1 cellular context compared by ENCODE assay signal in genomic region chr4:118834960-118835895, GRCh38.
TF ChIP-seq lines count a peak whose summit lies in the region.

No MANE protein-coding gene starts in this region.

TF ChIP-seq in K562, 482 proteins besides CTCF, POLR2A, EP300 and RAD21 (continued from another document):
- TF ChIP-seq ZBTB43 (CRISPR knock-in tag; IDR thresholded peaks at IDR 0.05) (no peak), ATF7 (IDR thresholded peaks at IDR 0.05) (peak; percentile 13; the same call in 1 of the 2 replicates), EP400 (IDR thresholded peaks at IDR 0.05) (peak; percentile 82), ZNF316 (IDR thresholded peaks at IDR 0.05) (peak; percentile 90), RBM22 (IDR thresholded peaks at IDR 0.05; ENCODE audit: low read depth, low read length, poor library complexity, severe bottlenecking) (peak; percentile 62), HDGF (IDR thresholded peaks at IDR 0.05) (0 out of 2 replicates have a peak, but pooled peaks have one; percentile 71), CTBP1 (IDR thresholded peaks at IDR 0.05; ENCODE audit: borderline replicate concordance) (peak; percentile 81), BMI1 (IDR thresholded peaks at IDR 0.05; ENCODE audit: low read length) (no peak), SAP30 (IDR thresholded peaks at IDR 0.05; ENCODE audit: borderline replicate concordance, insufficient read depth, low read depth, low read length, poor library complexity, severe bottlenecking) (peak; percentile 30), CXXC5 (CRISPR knock-in tag; IDR thresholded peaks at IDR 0.05) (0 out of 2 replicates have a peak, but pooled peaks have one; percentile 5), POLR2B (IDR thresholded peaks at IDR 0.05; ENCODE audit: low read depth, partially characterized antibody) (peak; percentile 24), CREM (IDR thresholded peaks at IDR 0.05; ENCODE audit: low read depth) (peak; percentile 63; the same call in 1 of the 2 replicates), ZNF354B (CRISPR knock-in tag; IDR thresholded peaks at IDR 0.05) (no peak), TAF1 (IDR thresholded peaks at IDR 0.05; ENCODE audit: control insufficient read depth, extremely low read depth, insufficient read depth, low read length, severe bottlenecking) (peak; percentile 17), CREB3L1 (IDR thresholded peaks at IDR 0.05; ENCODE audit: borderline replicate concordance, low read depth) (peak; percentile 96), SIN3A (IDR thresholded peaks at IDR 0.05; ENCODE audit: borderline replicate concordance in 2 of 2, control insufficient read depth in 1 of 2, low read depth in 2 of 2, low read length in 2 of 2) (peak in 1 of 2 experiments; percentile 13; a peak in 1 of 4 replicates), TBP (optimal IDR thresholded peaks at IDR 0.05; ENCODE audit: low read depth, low read length) (peak; percentile 37), MEIS2 (IDR thresholded peaks at IDR 0.05; ENCODE audit: partially characterized antibody) (peak; percentile 50), ELF1 (tag; IDR thresholded peaks at IDR 0.05) (peak; percentile 32; the same call in 1 of the 2 replicates), ZNF224 (CRISPR knock-in tag; IDR thresholded peaks at IDR 0.05) (no peak), SPI1 (IDR thresholded peaks at IDR 0.05; ENCODE audit: borderline replicate concordance, low read depth, low read length) (peak; percentile 81; the same call in 1 of the 2 replicates), ZNF780A (CRISPR knock-in tag; IDR thresholded peaks at IDR 0.05) (no peak), TEAD1 (CRISPR knock-in tag; IDR thresholded peaks at IDR 0.05) (peak in 1 of 2 experiments; percentile 37; a peak in 1 of 4 replicates), CC2D1A (IDR thresholded peaks at IDR 0.05) (no peak), KDM1A (IDR thresholded peaks at IDR 0.05) (no peak), BRD4 (IDR thresholded peaks at IDR 0.05) (peak; percentile 87; the same call in 1 of the 2 replicates), SRSF7 (optimal IDR thresholded peaks at IDR 0.05; ENCODE audit: low read depth, low read length) (no peak), CREB1 (IDR thresholded peaks at IDR 0.05) (peak; percentile 46; the same call in 1 of the 2 replicates), CREB1 (CRISPR knock-in tag; IDR thresholded peaks at IDR 0.05) (no peak; the same call in 1 of the 2 replicates), KDM5B (IDR thresholded peaks at IDR 0.05; ENCODE audit: insufficient replicate concordance, low read depth, low read length) (peak; percentile 45), ZEB2 (IDR thresholded peaks at IDR 0.05) (peak; percentile 64; the same call in 1 of the 2 replicates), ATF1 (CRISPR knock-in tag; IDR thresholded peaks at IDR 0.05) (no peak), ATF1 (tag; IDR thresholded peaks at IDR 0.05) (peak; percentile 46; the same call in 1 of the 2 replicates), HDAC1 (IDR thresholded peaks at IDR 0.05) (peak in 1 of 2 experiments; percentile 47; a peak in 1 of 4 replicates), ZNF740 (CRISPR knock-in tag; IDR thresholded peaks at IDR 0.05) (peak; percentile 36), ZNF740 (tag; IDR thresholded peaks at IDR 0.05) (no peak), PKNOX1 (IDR thresholded peaks at IDR 0.05) (peak; percentile 76), PML (IDR thresholded peaks at IDR 0.05; ENCODE audit: low read length) (peak; percentile 72; the same call in 1 of the 2 replicates), BHLHE40 (IDR thresholded peaks at IDR 0.05; ENCODE audit: low read length) (peak; percentile 15; the same call in 1 of the 2 replicates), NRF1 (conservative IDR thresholded peaks at IDR 0.05 in 1 of 2, IDR thresholded peaks at IDR 0.05 in 1 of 2) (peak; percentile 49 to 59; a peak in 3 of 4 replicates), BACH1 (tag; IDR thresholded peaks at IDR 0.05) (peak; percentile 61; the same call in 1 of the 2 replicates), NFE2 (IDR thresholded peaks at IDR 0.05; ENCODE audit: low read depth) (0 out of 2 replicates have a peak, but pooled peaks have one; percentile 26), CEBPG (CRISPR knock-in tag; IDR thresholded peaks at IDR 0.05) (no peak), CEBPG (tag; conservative IDR thresholded peaks at IDR 0.05 in 1 of 2, IDR thresholded peaks at IDR 0.05 in 1 of 2) (no peak), ZNF274 (IDR thresholded peaks at IDR 0.05; ENCODE audit: borderline replicate concordance, low read depth, low read length) (no peak), ZBTB9 (CRISPR knock-in tag; IDR thresholded peaks at IDR 0.05) (0 out of 2 replicates have a peak, but pooled peaks have one; percentile 25), MAFG (tag; conservative IDR thresholded peaks at IDR 0.05) (peak; percentile 64), MAFK (IDR thresholded peaks at IDR 0.05; ENCODE audit: low read length) (peak; percentile 56), BRD9 (IDR thresholded peaks at IDR 0.05; ENCODE audit: low read depth, partially characterized antibody) (no peak), LARP7 (IDR thresholded peaks at IDR 0.05) (no peak), SUPT5H (IDR thresholded peaks at IDR 0.05) (peak; percentile 15; the same call in 1 of the 2 replicates), SMC3 (conservative IDR thresholded peaks at IDR 0.05; ENCODE audit: insufficient read depth, low read depth, low read length) (no peak), RFX1 (IDR thresholded peaks at IDR 0.05) (peak; percentile 50; the same call in 1 of the 2 replicates), RCOR1 (IDR thresholded peaks at IDR 0.05; ENCODE audit: borderline replicate concordance in 1 of 2, low read depth in 2 of 2, low read length in 2 of 2) (peak in 1 of 2 experiments; percentile 23; a peak in 1 of 4 replicates), CHD4 (IDR thresholded peaks at IDR 0.05; ENCODE audit: insufficient read depth, insufficient replicate concordance, low read depth, low read length, poor library complexity, severe bottlenecking) (peak; percentile 16), C11orf30 (IDR thresholded peaks at IDR 0.05; ENCODE audit: low read depth) (peak; percentile 84), EGR1 (conservative IDR thresholded peaks at IDR 0.05) (peak; percentile 74), TAF9B (IDR thresholded peaks at IDR 0.05; ENCODE audit: partially characterized antibody) (peak; percentile 22)
- TF ChIP-seq, protein P1, sequence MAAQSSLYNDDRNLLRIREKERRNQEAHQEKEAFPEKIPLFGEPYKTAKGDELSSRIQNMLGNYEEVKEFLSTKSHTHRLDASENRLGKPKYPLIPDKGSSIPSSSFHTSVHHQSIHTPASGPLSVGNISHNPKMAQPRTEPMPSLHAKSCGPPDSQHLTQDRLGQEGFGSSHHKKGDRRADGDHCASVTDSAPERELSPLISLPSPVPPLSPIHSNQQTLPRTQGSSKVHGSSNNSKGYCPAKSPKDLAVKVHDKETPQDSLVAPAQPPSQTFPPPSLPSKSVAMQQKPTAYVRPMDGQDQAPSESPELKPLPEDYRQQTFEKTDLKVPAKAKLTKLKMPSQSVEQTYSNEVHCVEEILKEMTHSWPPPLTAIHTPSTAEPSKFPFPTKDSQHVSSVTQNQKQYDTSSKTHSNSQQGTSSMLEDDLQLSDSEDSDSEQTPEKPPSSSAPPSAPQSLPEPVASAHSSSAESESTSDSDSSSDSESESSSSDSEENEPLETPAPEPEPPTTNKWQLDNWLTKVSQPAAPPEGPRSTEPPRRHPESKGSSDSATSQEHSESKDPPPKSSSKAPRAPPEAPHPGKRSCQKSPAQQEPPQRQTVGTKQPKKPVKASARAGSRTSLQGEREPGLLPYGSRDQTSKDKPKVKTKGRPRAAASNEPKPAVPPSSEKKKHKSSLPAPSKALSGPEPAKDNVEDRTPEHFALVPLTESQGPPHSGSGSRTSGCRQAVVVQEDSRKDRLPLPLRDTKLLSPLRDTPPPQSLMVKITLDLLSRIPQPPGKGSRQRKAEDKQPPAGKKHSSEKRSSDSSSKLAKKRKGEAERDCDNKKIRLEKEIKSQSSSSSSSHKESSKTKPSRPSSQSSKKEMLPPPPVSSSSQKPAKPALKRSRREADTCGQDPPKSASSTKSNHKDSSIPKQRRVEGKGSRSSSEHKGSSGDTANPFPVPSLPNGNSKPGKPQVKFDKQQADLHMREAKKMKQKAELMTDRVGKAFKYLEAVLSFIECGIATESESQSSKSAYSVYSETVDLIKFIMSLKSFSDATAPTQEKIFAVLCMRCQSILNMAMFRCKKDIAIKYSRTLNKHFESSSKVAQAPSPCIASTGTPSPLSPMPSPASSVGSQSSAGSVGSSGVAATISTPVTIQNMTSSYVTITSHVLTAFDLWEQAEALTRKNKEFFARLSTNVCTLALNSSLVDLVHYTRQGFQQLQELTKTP (IDR thresholded peaks at IDR 0.05; ENCODE audit: low read depth in 1 of 2, partially characterized antibody in 2 of 2) = peak in 1 of 2 experiments; percentile 29
- TF ChIP-seq, protein P2, sequence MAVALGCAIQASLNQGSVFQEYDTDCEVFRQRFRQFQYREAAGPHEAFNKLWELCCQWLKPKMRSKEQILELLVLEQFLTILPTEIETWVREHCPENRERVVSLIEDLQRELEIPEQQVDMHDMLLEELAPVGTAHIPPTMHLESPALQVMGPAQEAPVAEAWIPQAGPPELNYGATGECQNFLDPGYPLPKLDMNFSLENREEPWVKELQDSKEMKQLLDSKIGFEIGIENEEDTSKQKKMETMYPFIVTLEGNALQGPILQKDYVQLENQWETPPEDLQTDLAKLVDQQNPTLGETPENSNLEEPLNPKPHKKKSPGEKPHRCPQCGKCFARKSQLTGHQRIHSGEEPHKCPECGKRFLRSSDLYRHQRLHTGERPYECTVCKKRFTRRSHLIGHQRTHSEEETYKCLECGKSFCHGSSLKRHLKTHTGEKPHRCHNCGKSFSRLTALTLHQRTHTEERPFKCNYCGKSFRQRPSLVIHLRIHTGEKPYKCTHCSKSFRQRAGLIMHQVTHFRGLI (CRISPR knock-in tag; IDR thresholded peaks at IDR 0.05) = no peak
- TF ChIP-seq, protein P3, sequence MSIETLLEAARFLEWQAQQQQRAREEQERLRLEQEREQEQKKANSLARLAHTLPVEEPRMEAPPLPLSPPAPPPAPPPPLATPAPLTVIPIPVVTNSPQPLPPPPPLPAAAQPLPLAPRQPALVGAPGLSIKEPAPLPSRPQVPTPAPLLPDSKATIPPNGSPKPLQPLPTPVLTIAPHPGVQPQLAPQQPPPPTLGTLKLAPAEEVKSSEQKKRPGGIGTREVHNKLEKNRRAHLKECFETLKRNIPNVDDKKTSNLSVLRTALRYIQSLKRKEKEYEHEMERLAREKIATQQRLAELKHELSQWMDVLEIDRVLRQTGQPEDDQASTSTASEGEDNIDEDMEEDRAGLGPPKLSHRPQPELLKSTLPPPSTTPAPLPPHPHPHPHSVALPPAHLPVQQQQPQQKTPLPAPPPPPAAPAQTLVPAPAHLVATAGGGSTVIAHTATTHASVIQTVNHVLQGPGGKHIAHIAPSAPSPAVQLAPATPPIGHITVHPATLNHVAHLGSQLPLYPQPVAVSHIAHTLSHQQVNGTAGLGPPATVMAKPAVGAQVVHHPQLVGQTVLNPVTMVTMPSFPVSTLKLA (conservative IDR thresholded peaks at IDR 0.05) = peak; percentile 14 to 42; a peak in 2 of 4 replicates
